29 cellular contexts compared by ENCODE assay signal in genomic region chrY:11070250-11071113, GRCh38.
"Had no signal": no experiment of that assay in that cellular context is flagged by ENCODE, and none has a peak within 500 bp of the region (broad histone marks: within the 10 kb centered on the region; RNA-seq: fewer than 3 reads in every experiment).

No MANE protein-coding gene starts in this region.

- DNase-seq: stimulated activated CD4-positive, alpha-beta T cell treated with anti-CD3 and anti-CD28 coated beads, Interleukin-2, amount 100 ng/mL, for 48 hours; stimulated activated CD4-positive, alpha-beta T cell treated with anti-CD3 and anti-CD28 coated beads, Interleukin-4, amount 100 ng/mL, for 1 hour; stimulated activated CD4-positive, alpha-beta T cell treated with anti-CD3 and anti-CD28 coated beads, Interleukin-4, amount 100 ng/mL, for 24 hours; stimulated activated CD4-positive, alpha-beta T cell treated with anti-CD3 and anti-CD28 coated beads, Interleukin-4, amount 100 ng/mL, for 4 hours; stimulated activated CD8-positive, alpha-beta memory T cell treated with anti-CD3 and anti-CD28 coated beads, Interleukin-4, amount 100 ng/mL, for 48 hours; stimulated activated naive B cell treated with anti-CD40 and anti-IgM and Interleukin-4, amounts not matched to agents 10 μg/mL and 1 μg/mL and 100 μg/mL, for 72 hours; stimulated activated naive CD4-positive, alpha-beta T cell; stimulated activated naive CD4-positive, alpha-beta T cell treated with Interleukin-2 at 50 U/mL for 16 hours; stimulated activated naive CD8-positive, alpha-beta T cell treated with anti-CD3 and anti-CD28 coated beads, Interleukin-15, amount 100 ng/mL, for 72 hours; stimulated activated naive CD8-positive, alpha-beta T cell treated with anti-CD3 and anti-CD28 coated beads, Interleukin-15, Interleukin-2, amounts not matched to agents 100 U/mL and 50 U/mL, for 24 hours; stomach; substantia nigra; testis; thyroid gland; tibial artery; transverse colon; trophoblast cell; upper lobe of left lung; upper lobe of right lung; uterus had no signal

- H3K36me3 ChIP-seq: stomach, suprapubic skin, thoracic aorta, thyroid gland, tibial artery, tibial nerve, transverse colon, upper lobe of left lung, upper lobe of right lung, uterus, vagina had no signal

- H3K4me3 ChIP-seq: stomach, suprapubic skin, testis, thoracic aorta, thyroid gland, tibial artery, tibial nerve, transverse colon, upper lobe of left lung, upper lobe of right lung, uterus, vagina had no signal

- H3K27me3 ChIP-seq: stomach, suprapubic skin, testis, thyroid gland, tibial artery, tibial nerve, transverse colon, upper lobe of left lung, upper lobe of right lung, uterus, vagina had no signal

- H3K4me1 Mint-ChIP-seq: stimulated activated effector memory CD8-positive, alpha-beta T cell treated with anti-CD3 and anti-CD28 coated beads, Interleukin-12 subunit alpha, Interleukin-12 subunit beta, amount 100 ng/mL, for 72 hours; stimulated activated memory B cell treated with anti-CD40 and anti-IgM and Interleukin-4, amounts not matched to agents 10 μg/mL and 1 μg/mL and 100 μg/mL, for 72 hours; stimulated activated naive B cell treated with anti-CD40 and anti-IgM and Interleukin-4, amounts not matched to agents 10 μg/mL and 1 μg/mL and 100 μg/mL, for 72 hours; stimulated activated naive CD8-positive, alpha-beta T cell treated with anti-CD3 and anti-CD28 coated beads, Interleukin-15, amount 100 ng/mL, for 72 hours had no signal

- ATAC-seq: stimulated activated effector memory CD8-positive, alpha-beta T cell treated with anti-CD3 and anti-CD28 coated beads, Interleukin-12 subunit alpha, Interleukin-12 subunit beta, amount 100 ng/mL, for 72 hours; stimulated activated memory B cell treated with anti-CD40 and anti-IgM and Interleukin-4, amounts not matched to agents 10 μg/mL and 1 μg/mL and 100 μg/mL, for 72 hours; stimulated activated naive B cell treated with anti-CD40 and anti-IgM and Interleukin-4, amounts not matched to agents 10 μg/mL and 1 μg/mL and 100 μg/mL, for 72 hours; stimulated activated naive CD8-positive, alpha-beta T cell treated with anti-CD3 and anti-CD28 coated beads, Interleukin-15, amount 100 ng/mL, for 72 hours; stimulated activated naive CD8-positive, alpha-beta T cell treated with anti-CD3 and anti-CD28 coated beads, Interleukin-15, Interleukin-2, amounts not matched to agents 100 U/mL and 50 U/mL, for 24 hours; upper lobe of right lung had no signal

- H3K27ac Mint-ChIP-seq: stimulated activated effector memory CD8-positive, alpha-beta T cell treated with anti-CD3 and anti-CD28 coated beads, Interleukin-12 subunit alpha, Interleukin-12 subunit beta, amount 100 ng/mL, for 72 hours; stimulated activated memory B cell treated with anti-CD40 and anti-IgM and Interleukin-4, amounts not matched to agents 10 μg/mL and 1 μg/mL and 100 μg/mL, for 72 hours; stimulated activated naive B cell treated with anti-CD40 and anti-IgM and Interleukin-4, amounts not matched to agents 10 μg/mL and 1 μg/mL and 100 μg/mL, for 72 hours; stimulated activated naive CD8-positive, alpha-beta T cell treated with anti-CD3 and anti-CD28 coated beads, Interleukin-15, amount 100 ng/mL, for 72 hours; stimulated activated naive CD8-positive, alpha-beta T cell treated with anti-CD3 and anti-CD28 coated beads, Interleukin-15, Interleukin-2, amounts not matched to agents 100 ng/mL and 50 ng/mL, for 24 hours; type B pancreatic cell had no signal

- H3K9me3 Mint-ChIP-seq: stimulated activated effector memory CD8-positive, alpha-beta T cell treated with anti-CD3 and anti-CD28 coated beads, Interleukin-12 subunit alpha, Interleukin-12 subunit beta, amount 100 ng/mL, for 72 hours; stimulated activated naive CD8-positive, alpha-beta T cell treated with anti-CD3 and anti-CD28 coated beads, Interleukin-15, Interleukin-2, amounts not matched to agents 100 ng/mL and 50 ng/mL, for 24 hours; type B pancreatic cell had no signal

- H3K27ac ChIP-seq: stomach, suprapubic skin, testis, thoracic aorta, thyroid gland, tibial artery, tibial nerve, transverse colon, upper lobe of left lung, upper lobe of right lung, uterus, vagina had no signal

- FAIRE-seq: urothelium cell line had no signal

- H3K36me3 Mint-ChIP-seq: stimulated activated effector memory CD8-positive, alpha-beta T cell treated with anti-CD3 and anti-CD28 coated beads, Interleukin-12 subunit alpha, Interleukin-12 subunit beta, amount 100 ng/mL, for 72 hours; stimulated activated memory B cell treated with anti-CD40 and anti-IgM and Interleukin-4, amounts not matched to agents 10 μg/mL and 1 μg/mL and 100 μg/mL, for 72 hours; stimulated activated naive B cell treated with anti-CD40 and anti-IgM and Interleukin-4, amounts not matched to agents 10 μg/mL and 1 μg/mL and 100 μg/mL, for 72 hours; type B pancreatic cell had no signal

- H3K27me3 Mint-ChIP-seq: stimulated activated memory B cell treated with anti-CD40 and anti-IgM and Interleukin-4, amounts not matched to agents 10 μg/mL and 1 μg/mL and 100 μg/mL, for 72 hours; stimulated activated naive B cell treated with anti-CD40 and anti-IgM and Interleukin-4, amounts not matched to agents 10 μg/mL and 1 μg/mL and 100 μg/mL, for 72 hours; stimulated activated naive CD8-positive, alpha-beta T cell treated with anti-CD3 and anti-CD28 coated beads, Interleukin-15, amount 100 ng/mL, for 72 hours; stimulated activated naive CD8-positive, alpha-beta T cell treated with anti-CD3 and anti-CD28 coated beads, Interleukin-15, Interleukin-2, amounts not matched to agents 100 ng/mL and 50 ng/mL, for 24 hours; type B pancreatic cell had no signal

- H3K4me1 ChIP-seq: stomach, suprapubic skin, testis, thyroid gland, tibial artery, tibial nerve, transverse colon, upper lobe of left lung, upper lobe of right lung, uterus, vagina had no signal

- H3K9me3 ChIP-seq: suprapubic skin, testis, thoracic aorta, thyroid gland, tibial artery, transverse colon, upper lobe of left lung, upper lobe of right lung, uterus, vagina had no signal

- H3K4me3 Mint-ChIP-seq: stimulated activated effector memory CD8-positive, alpha-beta T cell treated with anti-CD3 and anti-CD28 coated beads, Interleukin-12 subunit alpha, Interleukin-12 subunit beta, amount 100 ng/mL, for 72 hours; stimulated activated memory B cell treated with anti-CD40 and anti-IgM and Interleukin-4, amounts not matched to agents 10 μg/mL and 1 μg/mL and 100 μg/mL, for 72 hours; stimulated activated naive B cell treated with anti-CD40 and anti-IgM and Interleukin-4, amounts not matched to agents 10 μg/mL and 1 μg/mL and 100 μg/mL, for 72 hours; stimulated activated naive CD8-positive, alpha-beta T cell treated with anti-CD3 and anti-CD28 coated beads, Interleukin-15, amount 100 ng/mL, for 72 hours; stimulated activated naive CD8-positive, alpha-beta T cell treated with anti-CD3 and anti-CD28 coated beads, Interleukin-15, Interleukin-2, amounts not matched to agents 100 ng/mL and 50 ng/mL, for 24 hours; type B pancreatic cell had no signal
